In genomic region chr12:12899530-12900380, GRCh38 we compare ENCODE assay signal across 8 cellular contexts. TPM values are rescaled to one million over a fixed set of nuclear protein-coding genes. Genes with fewer than 3 reads are reported as not detected.
DNase-seq lines count a peak whose midpoint lies in the region; ATAC-seq, FAIRE-seq and TF ChIP-seq lines count a peak whose summit lies in the region.
"Had no signal": no experiment of that assay in that cellular context is flagged by ENCODE, and none has a peak within 500 bp of the region (broad histone marks: within the 10 kb centered on the region; RNA-seq: fewer than 3 reads in every experiment).

No MANE protein-coding gene starts in this region.

- H3K4me3 ChIP-seq in hepatocyte (no peak overlapping the region), kidney (ENCODE audit: low read length in 2 of 2) (no peak overlapping the region), neuronal stem cell (ENCODE audit: low read length in 2 of 2) (no peak overlapping the region)
- H3K4me3 ChIP-seq: skin epidermis had no signal

- no peaks in the 10 kb centered on the region for H3K36me3 Mint-ChIP-seq in activated T-cell treated with anti-CD3 and anti-CD28 coated beads, Interleukin-2, amount 50 U/mL, for 72 hours (ENCODE audit: insufficient read depth in 2 of 2)

- H2AFZ ChIP-seq in hepatocyte (no peak overlapping the region), neuronal stem cell (ENCODE audit: low read length) (no peak overlapping the region)

- H3K4me1 Mint-ChIP-seq in activated T-cell treated with anti-CD3 and anti-CD28 coated beads, Interleukin-2, amount 50 U/mL, for 72 hours (ENCODE audit: low read depth): peaks cover 43% of the 10 kb centered on the region

- no peaks in the 10 kb centered on the region for H4K20me1 ChIP-seq in hepatocyte (ENCODE audit: insufficient read depth, poor library complexity, severe bottlenecking)

- H3K4me2 ChIP-seq in hepatocyte (no peak overlapping the region), neuronal stem cell (ENCODE audit: insufficient read depth, low read length, poor library complexity, severe bottlenecking) (no peak overlapping the region)

- H3K4ac ChIP-seq in neuronal stem cell (ENCODE audit: low read length): no peak overlapping the region

- peak overlapping the region; percentile 91 for H3K27ac ChIP-seq in hepatocyte
- no peak overlapping the region for H3K27ac ChIP-seq in kidney (ENCODE audit: low read depth in 2 of 2, low read length in 2 of 2)
- H3K27ac ChIP-seq in neuronal stem cell (replicated peaks; ENCODE audit: low read length): no peak overlapping the region

- no peak overlapping the region for H2BK15ac ChIP-seq in neuronal stem cell (ENCODE audit: low read length)

- peak overlapping the region; percentile 77 for H3K27ac Mint-ChIP-seq in activated T-cell treated with anti-CD3 and anti-CD28 coated beads, Interleukin-2, amount 50 U/mL, for 72 hours

- H3K79me2 ChIP-seq in hepatocyte: peaks cover 25% of the 10 kb centered on the region

- H3K36me3 ChIP-seq in hepatocyte (replicated peaks; ENCODE audit: insufficient read depth, low read depth) (no peaks in the 10 kb centered on the region), kidney (ENCODE audit: control insufficient read depth in 1 of 2, insufficient read depth in 2 of 2, low read length in 2 of 2) (no peaks in the 10 kb centered on the region), neuronal stem cell (replicated peaks in 1 of 2; ENCODE audit: control insufficient read depth in 2 of 2, insufficient read depth in 2 of 2, low read length in 2 of 2) (no peaks in the 10 kb centered on the region)

- 84% methylated on average over 10 of the region's 10 CpGs for WGBS in hepatocyte (ENCODE audit: low lambda C conversion rate, missing lambda C conversion rate)
- WGBS in neuronal stem cell (ENCODE audit: extremely low coverage in 2 of 2, insufficient read length in 2 of 2, insufficient replicate concordance in 1 of 2), 2 donors: no CpG with 5 or more reads among the region's 10 CpGs

- no peaks in the 10 kb centered on the region for H3K9me2 ChIP-seq in hepatocyte (replicated peaks; ENCODE audit: insufficient read depth)

- no peak overlapping the region for H4K8ac ChIP-seq in neuronal stem cell (ENCODE audit: low read depth, low read length)

- peak; percentile 78 to 82 for DNase-seq in activated T-cell treated with anti-CD3 and anti-CD28 coated beads, Interleukin-2, amount 50 U/mL, for 72 hours
- DNase-seq in hepatocyte (ENCODE audit: low spot score) (peak; percentile 80), superior temporal gyrus (ENCODE audit: extremely low spot score) (peak; percentile 57), kidney (no peak), neuronal stem cell (ENCODE audit: low spot score) (no peak)

- TF ChIP-seq CTCF in hepatocyte (IDR thresholded peaks at IDR 0.05; ENCODE audit: poor library complexity): no peak
- TF ChIP-seq CTCF in kidney (IDR thresholded peaks at IDR 0.05; ENCODE audit: borderline replicate concordance, extremely low read depth, insufficient read depth): no peak

- H3K14ac ChIP-seq in neuronal stem cell (ENCODE audit: low read length): no peak overlapping the region

- H3K4me1 ChIP-seq in hepatocyte (ENCODE audit: insufficient read depth) (peaks cover 13% of the 10 kb centered on the region), kidney (ENCODE audit: control insufficient read depth in 1 of 2, insufficient read depth in 1 of 2, low read depth in 1 of 2, low read length in 2 of 2) (no peaks in the 10 kb centered on the region), neuronal stem cell (ENCODE audit: control insufficient read depth in 2 of 2, insufficient read depth in 1 of 2, low read depth in 1 of 2, low read length in 2 of 2) (no peaks in the 10 kb centered on the region)

- H3K9me3 Mint-ChIP-seq in activated T-cell treated with anti-CD3 and anti-CD28 coated beads, Interleukin-2, amount 50 U/mL, for 72 hours: no peaks in the 10 kb centered on the region

- H3K9ac ChIP-seq in kidney (ENCODE audit: low read length in 2 of 2): no peak overlapping the region
- H3K9ac ChIP-seq in neuronal stem cell (ENCODE audit: low read depth, low read length, poor library complexity): no peak overlapping the region

- no peaks in the 10 kb centered on the region for H3K79me1 ChIP-seq in neuronal stem cell (ENCODE audit: low read depth, low read length)

- H3K18ac ChIP-seq in neuronal stem cell (ENCODE audit: low read length): no peak overlapping the region

- peak overlapping the region; percentile 14 to 53 for H3K4me3 Mint-ChIP-seq in activated T-cell treated with anti-CD3 and anti-CD28 coated beads, Interleukin-2, amount 50 U/mL, for 72 hours

- intact Hi-C loops in kidney (cut with DNase I): no loop called here

- no peak overlapping the region for H2BK12ac ChIP-seq in neuronal stem cell (ENCODE audit: low read length)

- no peak overlapping the region for H2BK120ac ChIP-seq in neuronal stem cell (ENCODE audit: low read depth, low read length)

- H2AK5ac ChIP-seq in neuronal stem cell (ENCODE audit: low read depth, low read length): no peak overlapping the region

- H2BK5ac ChIP-seq in neuronal stem cell (ENCODE audit: low read length): no peak overlapping the region

- H3K9me3 ChIP-seq in hepatocyte (ENCODE audit: low read depth): no peaks in the 10 kb centered on the region
- no peaks in the 10 kb centered on the region for H3K9me3 ChIP-seq in kidney (ENCODE audit: control insufficient read depth in 1 of 2, low read length in 2 of 2)
- H3K9me3 ChIP-seq in neuronal stem cell (replicated peaks in 1 of 2; ENCODE audit: control insufficient read depth in 2 of 2, insufficient read depth in 1 of 2, low read depth in 1 of 2, low read length in 2 of 2): no peaks in the 10 kb centered on the region

- H3K23ac ChIP-seq in neuronal stem cell (ENCODE audit: low read depth, low read length, poor library complexity): no peak overlapping the region

- FAIRE-seq in kidney (lab: Jason Lieb, UNC): no peak

- ATAC-seq in GM18868 (IDR thresholded peaks at IDR 0.05; ENCODE audit: unreplicated experiment): peak; percentile 94
- peak; percentile 85 for ATAC-seq in HG02973 (IDR thresholded peaks at IDR 0.05; ENCODE audit: unreplicated experiment)
- ATAC-seq in activated T-cell treated with anti-CD3 and anti-CD28 coated beads, Interleukin-2, amount 50 U/mL, for 72 hours (replicated peaks in 1 of 2): peak; percentile 88 to 89

- no peak overlapping the region for H4K91ac ChIP-seq in neuronal stem cell (ENCODE audit: low read depth, low read length, poor library complexity)

- H3K27me3 Mint-ChIP-seq in activated T-cell treated with anti-CD3 and anti-CD28 coated beads, Interleukin-2, amount 50 U/mL, for 72 hours (ENCODE audit: low read depth): peaks cover 21% of the 10 kb centered on the region

- H3K27me3 ChIP-seq in hepatocyte: no peaks in the 10 kb centered on the region
- peaks cover 0 to 38% (median 0%) of the 10 kb centered on the region in 3 experiments for H3K27me3 ChIP-seq in neuronal stem cell (ENCODE audit: control insufficient read depth in 3 of 3, insufficient read depth in 3 of 3, low read depth in 1 of 3, low read length in 3 of 3)

RNA-seq across cellular contexts. Expression of gene GPRC5A, which starts 8.4 kb away (rescaled TPM):
- total RNA-seq in activated T-cell treated with anti-CD3 and anti-CD28 coated beads, Interleukin-2, amount 50 U/mL, for 72 hours: under 1 TPM; 0.32 to 0.60 TPM
- total RNA-seq in hepatocyte: 49.8 and 60.2 TPM in 2 replicates
- polyA plus RNA-seq in hepatocyte: 80.4 and 97.0 TPM in 2 replicates
- 60.6 TPM for total RNA-seq in kidney
- polyA plus RNA-seq in kidney (ENCODE audit: insufficient read depth, low read depth, low replicate concordance): 6.3 TPM
- polyA plus RNA-seq in neuronal stem cell (2013, experiment 1 of 2): not detected
- polyA plus RNA-seq in neuronal stem cell (2013, experiment 2 of 2): not detected

RNA-seq across cellular contexts. Expression of gene GPRC5D, which starts 52.2 kb away (rescaled TPM):
- total RNA-seq in activated T-cell treated with anti-CD3 and anti-CD28 coated beads, Interleukin-2, amount 50 U/mL, for 72 hours: not detected
- not detected in 2 replicates for total RNA-seq in hepatocyte
- not detected in 2 replicates for polyA plus RNA-seq in hepatocyte
- total RNA-seq in kidney: 0.25 TPM
- not detected for polyA plus RNA-seq in kidney (ENCODE audit: insufficient read depth, low read depth, low replicate concordance)
- polyA plus RNA-seq in neuronal stem cell (2013, experiment 1 of 2): 0.04 TPM
- 0.04 TPM for polyA plus RNA-seq in neuronal stem cell (2013, experiment 2 of 2)

Comparison
In these comparisons a context has a peak if more than half of its experiments do, and no peak if none do; other contexts are left out.
1. DNase-seq: peak in activated T-cell treated with anti-CD3 and anti-CD28 coated beads, Interleukin-2, amount 50 U/mL, for 72 hours (2 of 2), hepatocyte (single experiment) and superior temporal gyrus (single experiment); none in kidney (single experiment) and neuronal stem cell (single experiment).
2. RNA of gene GPRC5A, which starts 8.4 kb away (total RNA-seq): 60.6 TPM in kidney (single experiment) and 49.8 to 60.2 TPM in hepatocyte; 0.32 to 0.60 TPM in activated T-cell treated with anti-CD3 and anti-CD28 coated beads, Interleukin-2, amount 50 U/mL, for 72 hours; every median in the first group is over 10 times any median in the second.
3. Peak in every context shown above with its lines, with median percentiles within 50 percentile points of each other: ATAC-seq.